10 cellular contexts compared by ENCODE assay signal in genomic region chr14:75832621-75833297, GRCh38.
A peak's percentile ranks its signal among the peaks of the same experiment; 100 is the strongest.
DNase-seq lines count a peak whose midpoint lies in the region; ATAC-seq and TF ChIP-seq lines count a peak whose summit lies in the region.
"Had no signal": no experiment of that assay in that cellular context is flagged by ENCODE, and none has a peak within 500 bp of the region (broad histone marks: within the 10 kb centered on the region; RNA-seq: fewer than 3 reads in every experiment).

No MANE protein-coding gene starts in this region.

- H3K9me3 ChIP-seq in Caco-2 = no peaks in the 10 kb centered on the region
- no peaks in the 10 kb centered on the region for H3K9me3 ChIP-seq in endocrine pancreas (ENCODE audit: control insufficient read depth, low read length)
- no peaks in the 10 kb centered on the region for H3K9me3 ChIP-seq in MM.1S (replicated peaks; ENCODE audit: insufficient read depth, low read length)

- H4K20me1 ChIP-seq in MM.1S (ENCODE audit: insufficient read depth, low read length) = no peaks in the 10 kb centered on the region

- DNase-seq in Caco-2 (no peak), NCI-H2196 treated with DMSO at 0.1 percent for 48 hours (lab: John Stamatoyannopoulos, UW; ENCODE audit: unreplicated experiment) (peak; percentile 42), osteocyte (ENCODE audit: extremely low spot score, unreplicated experiment) (no peak), NCI-H345 treated with DMSO at 0.1 percent for 48 hours (lab: John Stamatoyannopoulos, UW; ENCODE audit: unreplicated experiment) (no peak), MM.1S (no peak)
- DNase-seq: activated CD8-positive, alpha-beta memory T cell treated with anti-CD3 and anti-CD28 coated beads for 24 hours had no signal

- H3K9ac ChIP-seq in endocrine pancreas (ENCODE audit: control insufficient read depth, insufficient read depth, low read length) (peak overlapping the region; percentile 30), MM.1S (ENCODE audit: low read length) (no peak overlapping the region)

- no peak overlapping the region; the same call in 1 of the 2 replicates for H3K4me3 ChIP-seq in Caco-2 (ENCODE audit: low read depth, low read length)
- no peak overlapping the region for H3K4me3 ChIP-seq in endocrine pancreas (ENCODE audit: control insufficient read depth, insufficient read depth, low read length)
- no peak overlapping the region for H3K4me3 ChIP-seq in MM.1S (ENCODE audit: low read length)

- POLR2A ChIA-PET in Caco-2 (lab: Charles Lee) = interaction anchor here (0.6 to 1.7 kb wide), 3 partner anchors 10 to 32 kb away, joined by 3 to 14 read pairs (median 10); no protein-coding TSS in a partner anchor

- H3K4me1 Mint-ChIP-seq in Caco-2 (ENCODE audit: low read depth, unreplicated experiment) (peaks cover 19% of the 10 kb centered on the region), osteocyte (ENCODE audit: unreplicated experiment) (peaks cover 41% of the 10 kb centered on the region)
- H3K4me1 Mint-ChIP-seq: memory B cell had no signal

- peaks cover 3% of the 10 kb centered on the region for H3K36me3 ChIP-seq in Caco-2 (ENCODE audit: control insufficient read depth, insufficient read depth, low read length)
- H3K36me3 ChIP-seq in endocrine pancreas (ENCODE audit: control insufficient read depth, insufficient read depth, low read length) = no peaks in the 10 kb centered on the region
- H3K36me3 ChIP-seq in MM.1S (replicated peaks; ENCODE audit: insufficient read depth, low read length) = no peaks in the 10 kb centered on the region

- no peak overlapping the region for H3K27ac ChIP-seq in MM.1S (ENCODE audit: low read length)

- H3F3A ChIP-seq in MM.1S (ENCODE audit: insufficient read depth, low read length) = no peaks in the 10 kb centered on the region

- no peak for TF ChIP-seq CTCF in Caco-2 (IDR thresholded peaks at IDR 0.05; ENCODE audit: insufficient read depth in 1 of 2, low read depth in 1 of 2, low read length in 1 of 2, severe bottlenecking in 1 of 2, unreplicated experiment in 1 of 2)
- TF ChIP-seq CTCF in osteocyte (IDR thresholded peaks at IDR 0.05) = no peak
- TF ChIP-seq CTCF in MM.1S (IDR thresholded peaks at IDR 0.05; ENCODE audit: low read length) = no peak

- CTCF ChIA-PET in Caco-2 (lab: Charles Lee) = interaction anchor here (1.3 to 1.6 kb wide), 2 partner anchors 11 to 38 kb away, joined by 3 to 5 read pairs; no protein-coding TSS in a partner anchor

- H2AFZ ChIP-seq in MM.1S (ENCODE audit: low read length) = no peak overlapping the region

- H3K4me1 ChIP-seq in Caco-2 (peaks cover 60% of the 10 kb centered on the region), endocrine pancreas (ENCODE audit: control insufficient read depth, insufficient read depth, low read length) (no peaks in the 10 kb centered on the region), MM.1S (ENCODE audit: low read length) (no peaks in the 10 kb centered on the region)

- H3K36me3 Mint-ChIP-seq in Caco-2 (ENCODE audit: insufficient read depth, unreplicated experiment) (peaks cover 17% of the 10 kb centered on the region), osteocyte (ENCODE audit: unreplicated experiment) (peaks cover 7% of the 10 kb centered on the region)

- intact Hi-C loops in Caco-2 (cut with micrococcal nuclease; ENCODE audit: unreplicated experiment) = loop anchor here (1.0 kb wide), 2 partner anchors 28 to 39 kb away; no protein-coding TSS in a partner anchor

- H3K4me2 ChIP-seq in MM.1S (ENCODE audit: low read depth, low read length) = no peak overlapping the region

- no peaks in the 10 kb centered on the region for H3K79me2 ChIP-seq in MM.1S (ENCODE audit: low read length)

- no peaks in the 10 kb centered on the region for H3K9me2 ChIP-seq in MM.1S (replicated peaks; ENCODE audit: insufficient read depth, low read length)

- H3K27ac Mint-ChIP-seq in Caco-2 (ENCODE audit: unreplicated experiment) (peak overlapping the region; percentile 87), osteocyte (ENCODE audit: unreplicated experiment) (peak overlapping the region; percentile 75)
- H3K27ac Mint-ChIP-seq: memory B cell had no signal

- no peaks in the 10 kb centered on the region for H3K27me3 Mint-ChIP-seq in Caco-2 (ENCODE audit: insufficient read depth, unreplicated experiment)
- no peaks in the 10 kb centered on the region for H3K27me3 Mint-ChIP-seq in osteocyte (ENCODE audit: unreplicated experiment)
- H3K27me3 Mint-ChIP-seq: memory B cell had no signal

- BruUV-seq in Caco-2 (replicated peaks; lab: Mats Ljungman, UMichigan) = TSS peak; percentile 87

- H3K4me3 Mint-ChIP-seq in Caco-2 (ENCODE audit: unreplicated experiment) (peak overlapping the region; percentile 44), osteocyte (ENCODE audit: unreplicated experiment) (peak overlapping the region; percentile 14)
- H3K4me3 Mint-ChIP-seq: memory B cell had no signal

- ATAC-seq in HG02798 (IDR thresholded peaks at IDR 0.05; ENCODE audit: poor library complexity, unreplicated experiment) (no peak), HG02571 (IDR thresholded peaks at IDR 0.05; ENCODE audit: unreplicated experiment) (no peak)

- H3K27me3 ChIP-seq in Caco-2 (replicated peaks; ENCODE audit: control insufficient read depth, insufficient read depth, low read length) (no peaks in the 10 kb centered on the region), endocrine pancreas (ENCODE audit: control insufficient read depth, insufficient read depth, low read length) (no peaks in the 10 kb centered on the region), MM.1S (replicated peaks; ENCODE audit: insufficient read depth, low read length) (no peaks in the 10 kb centered on the region)

- H3K9me3 Mint-ChIP-seq in Caco-2 (ENCODE audit: unreplicated experiment) (no peaks in the 10 kb centered on the region), osteocyte (ENCODE audit: unreplicated experiment) (no peaks in the 10 kb centered on the region)
